8 cellular contexts compared by ENCODE assay signal in genomic region chr22:44625981-44626687, GRCh38.
DNase-seq lines count a peak whose midpoint lies in the region; ATAC-seq, FAIRE-seq and TF ChIP-seq lines count a peak whose summit lies in the region.

No MANE protein-coding gene starts in this region.

- H2BK5ac ChIP-seq in H1 (ENCODE audit: low read depth, low read length), result no peak overlapping the region

- H3K27ac ChIP-seq in HCT116 (ENCODE audit: low read depth, low read length), result no peak overlapping the region
- H3K27ac ChIP-seq in H1 (ENCODE audit: low read depth, low read length), result no peak overlapping the region

- no peak overlapping the region for H3K27ac Mint-ChIP-seq in activated CD8-positive, alpha-beta memory T cell treated with anti-CD3 and anti-CD28 coated beads, Interleukin-2, amount 10 ng/mL, durations not matched to agents 7 days and 5 days
- no peak overlapping the region for H3K27ac Mint-ChIP-seq in mesothelial cell of epicardium

- no peak overlapping the region for H3K23ac ChIP-seq in H1 (ENCODE audit: insufficient read length)

- H3K9me3 ChIP-seq in HCT116 (ENCODE audit: control insufficient read depth in 1 of 2, insufficient read depth in 1 of 2, low read depth in 1 of 2, low read length in 2 of 2) (no peaks in the 10 kb centered on the region), H1 (ENCODE audit: insufficient read depth in 2 of 2, low read depth in 1 of 2, low read length in 1 of 2) (no peaks in the 10 kb centered on the region)

- no peaks in the 10 kb centered on the region for H3K79me1 ChIP-seq in H1 (ENCODE audit: low read depth, low read length)

- H2AK5ac ChIP-seq in H1 (ENCODE audit: low read depth, low read length), result no peak overlapping the region

- POLR2A ChIA-PET in HCT116 (lab: Charles Lee) (no interaction called here), H1 (lab: Charles Lee; ENCODE audit: partially characterized antibody) (interaction anchor here (1.1 kb wide), 1 partner anchor 35 kb away, joined by 3 read pairs; no protein-coding TSS in a partner anchor)

- TF ChIP-seq EP300 in H1 (IDR thresholded peaks at IDR 0.05; ENCODE audit: borderline replicate concordance in 1 of 2, low read depth in 2 of 2, low read length in 2 of 2), result no peak

- ATAC-seq in HCT116, result peak; percentile 81
- peak; percentile 81 for ATAC-seq in activated CD8-positive, alpha-beta memory T cell treated with anti-CD3 and anti-CD28 coated beads, Interleukin-2, amount 10 ng/mL, durations not matched to agents 7 days and 5 days
- ATAC-seq in HG03565 (IDR thresholded peaks at IDR 0.05; ENCODE audit: unreplicated experiment), result no peak

- H3K56ac ChIP-seq in H1 (replicated peaks; ENCODE audit: insufficient read length, low read depth, low read length), result no peak overlapping the region

- no peak overlapping the region for H3K4me3 Mint-ChIP-seq in activated CD8-positive, alpha-beta memory T cell treated with anti-CD3 and anti-CD28 coated beads, Interleukin-2, amount 10 ng/mL, durations not matched to agents 7 days and 5 days
- no peak overlapping the region for H3K4me3 Mint-ChIP-seq in mesothelial cell of epicardium

- H3K23me2 ChIP-seq in H1 (ENCODE audit: low read depth, low read length), result no peaks in the 10 kb centered on the region

- H2BK20ac ChIP-seq in H1 (ENCODE audit: low read length), result no peak overlapping the region

- H3K4me3 ChIP-seq in HCT116 (replicated peaks in 1 of 2; ENCODE audit: low read depth in 1 of 2, low read length in 2 of 2) (no peak overlapping the region), H1 (ENCODE audit: extremely low read depth in 1 of 4, insufficient read depth in 2 of 4, low read depth in 3 of 4, low read length in 4 of 4) (no peak overlapping the region)

- H3K4me1 ChIP-seq in HCT116 (ENCODE audit: control insufficient read depth in 1 of 2, insufficient read depth in 2 of 2, low read length in 2 of 2) (peaks cover 0 to 4% of the 10 kb centered on the region in 2 experiments; a peak in 1 of 4 replicates), H1 (replicated peaks in 1 of 4; ENCODE audit: control insufficient read depth in 3 of 4, insufficient read depth in 4 of 4, low read length in 3 of 4) (peaks cover 0 to 6% (median 0%) of the 10 kb centered on the region in 4 experiments; a peak in 1 of 7 replicates)

- H3K9me3 Mint-ChIP-seq in activated CD8-positive, alpha-beta memory T cell treated with anti-CD3 and anti-CD28 coated beads, Interleukin-2, amount 10 ng/mL, durations not matched to agents 7 days and 5 days (ENCODE audit: low read depth), result no peaks in the 10 kb centered on the region
- H3K9me3 Mint-ChIP-seq in mesothelial cell of epicardium, result peaks cover 2% of the 10 kb centered on the region

- no peak overlapping the region for H3K4ac ChIP-seq in H1 (replicated peaks; ENCODE audit: insufficient read length, low read depth, low read length)

- peak; percentile 86 for FAIRE-seq in H1 (lab: Jason Lieb, UNC)

- DNase-seq in Ammon's horn (ENCODE audit: low spot score) (peak; percentile 80), HCT116 (ENCODE audit: low read depth, low spot score) (peak; percentile 38), NOMO-1 (lab: John Stamatoyannopoulos, UW; ENCODE audit: unreplicated experiment in 2 of 2) (peak; percentile 50 to 54), H1 (ENCODE audit: low read depth in 1 of 2, low spot score in 2 of 2) (peak; percentile 31 to 93), mesothelial cell of epicardium (ENCODE audit: low spot score in 2 of 2, unreplicated experiment in 2 of 2) (peak; percentile 54 to 86)
- peak; percentile 84 for DNase-seq in activated CD8-positive, alpha-beta memory T cell treated with anti-CD3 and anti-CD28 coated beads, Interleukin-2, amount 10 ng/mL, durations not matched to agents 7 days and 5 days
- peak; percentile 49 to 64 for DNase-seq in stimulated activated CD8-positive, alpha-beta memory T cell treated with anti-CD3 and anti-CD28 coated beads, Interleukin-2, amount 100 ng/mL, for 48 hours (ENCODE audit: low read depth in 2 of 2)

- H3K27me3 ChIP-seq in HCT116 (ENCODE audit: insufficient read depth, low read length), result no peaks in the 10 kb centered on the region
- H3K27me3 ChIP-seq in H1 (replicated peaks in 1 of 4; ENCODE audit: control insufficient read depth in 3 of 4, extremely low read depth in 1 of 4, insufficient read depth in 3 of 4, low read length in 3 of 4), result peaks cover 19 to 54% (median 52%) of the 10 kb centered on the region in 4 experiments

- H3K4me2 ChIP-seq in HCT116 (ENCODE audit: low read length) (no peak overlapping the region; the same call in 1 of the 2 replicates), H1 (ENCODE audit: insufficient read depth in 1 of 2, low read depth in 2 of 2, low read length in 2 of 2) (peak overlapping the region in 1 of 2 experiments; percentile 50; a peak in 1 of 4 replicates)

- H3K9me2 ChIP-seq in HCT116 (ENCODE audit: insufficient read depth), result no peaks in the 10 kb centered on the region

- H2AFZ ChIP-seq in HCT116 (ENCODE audit: low read depth, low read length, poor library complexity, severe bottlenecking) (no peak overlapping the region), H1 (ENCODE audit: low read length) (no peak overlapping the region)

- H3K27me3 Mint-ChIP-seq in activated CD8-positive, alpha-beta memory T cell treated with anti-CD3 and anti-CD28 coated beads, Interleukin-2, amount 10 ng/mL, durations not matched to agents 7 days and 5 days, result peaks cover 3% of the 10 kb centered on the region
- H3K27me3 Mint-ChIP-seq in mesothelial cell of epicardium (ENCODE audit: low read depth), result peaks cover 57% of the 10 kb centered on the region

- no peaks in the 10 kb centered on the region for H3K36me3 ChIP-seq in HCT116 (ENCODE audit: control insufficient read depth in 1 of 2, insufficient read depth in 2 of 2, low read length in 2 of 2)
- H3K36me3 ChIP-seq in H1 (ENCODE audit: control insufficient read depth in 2 of 4, insufficient read depth in 4 of 4, low read length in 3 of 4), result no peaks in the 10 kb centered on the region

- no peak overlapping the region for H3K14ac ChIP-seq in H1 (ENCODE audit: insufficient read length)

- H4K5ac ChIP-seq in H1 (ENCODE audit: insufficient read length, low read depth, low read length), result no peak overlapping the region

- CTCF ChIA-PET in HCT116 (lab: Charles Lee) (interaction anchor here (0.5 to 4.7 kb wide), 7 partner anchors 470 to 743 kb away, joined by 3 to 51 read pairs (median 7); no protein-coding TSS in a partner anchor), H1 (lab: Charles Lee; ENCODE audit: partially characterized antibody) (interaction anchor here (0.5 to 5.3 kb wide), 64 partner anchors 12 to 1110 kb away, joined by 3 to 69 read pairs (median 4); no protein-coding TSS in a partner anchor)
- CTCF ChIA-PET in activated CD8-positive, alpha-beta memory T cell treated with anti-CD3 and anti-CD28 coated beads, Interleukin-2, amount 10 ng/mL, durations not matched to agents 7 days and 5 days (lab: Charles Lee), result interaction anchor here (0.6 to 4.6 kb wide), 30 partner anchors 9 to 743 kb away, joined by 3 to 52 read pairs (median 4); no protein-coding TSS in a partner anchor

- H2BK120ac ChIP-seq in H1 (replicated peaks; ENCODE audit: low read depth, low read length), result no peak overlapping the region

- H3K4me1 Mint-ChIP-seq in activated CD8-positive, alpha-beta memory T cell treated with anti-CD3 and anti-CD28 coated beads, Interleukin-2, amount 10 ng/mL, durations not matched to agents 7 days and 5 days, result peaks cover 7% of the 10 kb centered on the region
- H3K4me1 Mint-ChIP-seq in mesothelial cell of epicardium, result no peaks in the 10 kb centered on the region

- H3K36me3 Mint-ChIP-seq in activated CD8-positive, alpha-beta memory T cell treated with anti-CD3 and anti-CD28 coated beads, Interleukin-2, amount 10 ng/mL, durations not matched to agents 7 days and 5 days, result no peaks in the 10 kb centered on the region
- H3K36me3 Mint-ChIP-seq in mesothelial cell of epicardium, result no peaks in the 10 kb centered on the region

- TF ChIP-seq POLR2A in HCT116 (IDR thresholded peaks at IDR 0.05; ENCODE audit: borderline replicate concordance, extremely low read depth, insufficient read depth, insufficient read length) (no peak), H1 (IDR thresholded peaks at IDR 0.05; ENCODE audit: control extremely low read depth in 1 of 2, low read depth in 2 of 2, low read length in 2 of 2) (no peak)

- no peak overlapping the region for H3K18ac ChIP-seq in H1 (ENCODE audit: extremely low read depth, low read length)

- 9 to 100% methylated on average over 1 to 16 of the region's 16 CpGs for WGBS in H1 (ENCODE audit: extremely low coverage in 1 of 2, insufficient coverage in 1 of 2, insufficient read length in 1 of 2, insufficient replicate concordance in 2 of 2, low coverage in 1 of 2, low lambda C conversion rate in 2 of 2, missing lambda C conversion rate in 1 of 2), 2 experiments

- no peak overlapping the region for H4K91ac ChIP-seq in H1 (replicated peaks; ENCODE audit: insufficient read length, low read length)

- intact Hi-C loops in HCT116 (cut with micrococcal nuclease), result loop anchor here (1.0 to 10.0 kb wide), 4 partner anchors 633 to 1351 kb away; no protein-coding TSS in a partner anchor

- H2BK15ac ChIP-seq in H1 (ENCODE audit: low read length), result no peak overlapping the region

- RAD21 ChIA-PET in HCT116 (lab: Charles Lee; ENCODE audit: low non-redundant PET in 1 of 2, low total read pairs in 2 of 2, uncharacterized antibody in 2 of 2, unreplicated experiment in 2 of 2), result interaction anchor here (1.2 to 1.6 kb wide), 3 partner anchors 540 to 633 kb away, joined by 3 to 8 read pairs (median 4); no protein-coding TSS in a partner anchor

- peak overlapping the region; percentile 91; the same call in 1 of the 2 replicates for H4K8ac ChIP-seq in H1 (ENCODE audit: extremely low read depth, insufficient read depth, low read length)

- no peaks in the 10 kb centered on the region for H3K79me2 ChIP-seq in HCT116 (ENCODE audit: insufficient read depth, low read length)
- H3K79me2 ChIP-seq in H1 (ENCODE audit: control insufficient read depth in 1 of 2, insufficient read depth in 2 of 2, low read length in 2 of 2), result no peaks in the 10 kb centered on the region

- TF ChIP-seq CTCF in HCT116 (IDR thresholded peaks at IDR 0.05 in 2 of 3, conservative IDR thresholded peaks at IDR 0.05 in 1 of 3; ENCODE audit: borderline replicate concordance in 1 of 3, insufficient read depth in 1 of 3, low read depth in 2 of 3, low read length in 2 of 3) (peak; percentile 88 to 98 (median 94)), H1 (IDR thresholded peaks at IDR 0.05; ENCODE audit: control extremely low read depth in 1 of 3, insufficient read depth in 1 of 3, low read depth in 1 of 3, low read length in 3 of 3) (peak; percentile 85 to 99 (median 90)), mesothelial cell of epicardium (IDR thresholded peaks at IDR 0.05; ENCODE audit: unreplicated experiment) (peak; percentile 99)

- no TSS peak for BruUV-seq in HCT116 (replicated peaks; lab: Mats Ljungman, UMichigan)

- no peaks in the 10 kb centered on the region for H4K20me1 ChIP-seq in HCT116 (ENCODE audit: insufficient read depth)
- H4K20me1 ChIP-seq in H1 (replicated peaks in 1 of 2; ENCODE audit: control insufficient read depth in 1 of 2, insufficient read depth in 2 of 2, low read length in 2 of 2), result peaks cover 0 to 10% of the 10 kb centered on the region in 2 experiments

- TF ChIP-seq RAD21 in HCT116 (IDR thresholded peaks at IDR 0.05; ENCODE audit: low read depth) (peak; percentile 92), H1 (IDR thresholded peaks at IDR 0.05 in 1 of 2, conservative IDR thresholded peaks at IDR 0.05 in 1 of 2; ENCODE audit: low read depth in 2 of 2, low read length in 2 of 2) (peak; percentile 99 to 100)

- H3K9ac ChIP-seq in HCT116 (ENCODE audit: low read length) (no peak overlapping the region), H1 (replicated peaks in 1 of 4; ENCODE audit: extremely low read depth in 1 of 4, low read depth in 3 of 4, low read length in 3 of 4) (no peak overlapping the region)

- H2BK12ac ChIP-seq in H1 (ENCODE audit: low read depth, low read length), result no peak overlapping the region
